In genomic region chr1:89670168-89670567, GRCh38 we compare ENCODE assay signal across 8 cellular contexts. TPM values are rescaled to one million over a fixed set of nuclear protein-coding genes. Genes with fewer than 3 reads are reported as not detected.
DNase-seq lines count a peak whose midpoint lies in the region; ATAC-seq and TF ChIP-seq lines count a peak whose summit lies in the region.

No MANE protein-coding gene starts in this region.

- no peak overlapping the region for H3K4me2 ChIP-seq in PC-3 (ENCODE audit: low read length)

- H3K27me3 ChIP-seq in GM06990 (replicated peaks; ENCODE audit: control insufficient read depth, insufficient read depth, low read length) = no peaks in the 10 kb centered on the region
- H3K27me3 ChIP-seq in PC-3 (ENCODE audit: low read length) = no peaks in the 10 kb centered on the region

- no peak overlapping the region for H2AFZ ChIP-seq in PC-3 (ENCODE audit: low read length)

- no peaks in the 10 kb centered on the region for H4K20me1 ChIP-seq in PC-3 (ENCODE audit: low read length)

- no peaks in the 10 kb centered on the region for H3K9me2 ChIP-seq in PC-3 (replicated peaks; ENCODE audit: low read length)

- DNase-seq in GM06990 (ENCODE audit: extremely low read depth, insufficient read length) (peak; percentile 57), GM20000 (ENCODE audit: low spot score) (peak; percentile 65), midbrain (lab: John Stamatoyannopoulos, UW) (no peak), NCI-H187 treated with DMSO at 0.1 percent for 48 hours (lab: John Stamatoyannopoulos, UW) (no peak), PC-3 (no peak), HuH-7.5 (ENCODE audit: low spot score) (no peak)
- DNase-seq in effector memory CD8-positive, alpha-beta T cell = peak; percentile 31 to 41 (median 36)

- H3F3A ChIP-seq in PC-3 (ENCODE audit: low read length, unreplicated experiment) = no peaks in the 10 kb centered on the region

- H3K27ac ChIP-seq in PC-3 (ENCODE audit: low read length) = no peak overlapping the region

- POLR2A ChIA-PET in PC-3 (lab: Charles Lee; ENCODE audit: unreplicated experiment) = no interaction called here

- H3K9me3 Mint-ChIP-seq in effector memory CD8-positive, alpha-beta T cell = no peaks in the 10 kb centered on the region

- no peaks in the 10 kb centered on the region for H3K36me3 ChIP-seq in GM06990 (ENCODE audit: control insufficient read depth, insufficient read depth, low read length)
- H3K36me3 ChIP-seq in PC-3 (ENCODE audit: low read depth, low read length) = no peaks in the 10 kb centered on the region

- CTCF ChIA-PET in PC-3 (lab: Charles Lee) = no interaction called here

- no peaks in the 10 kb centered on the region for H3K9me3 ChIP-seq in PC-3 (ENCODE audit: low read length)

- no peak overlapping the region for H3K9ac ChIP-seq in PC-3 (ENCODE audit: low read length)

- H3K27ac Mint-ChIP-seq in effector memory CD8-positive, alpha-beta T cell = peak overlapping the region; percentile 67 to 70

- ATAC-seq in HG03520 (IDR thresholded peaks at IDR 0.05; ENCODE audit: unreplicated experiment) (peak; percentile 99), PC-3 (no peak)
- peak; percentile 98 for ATAC-seq in effector memory CD8-positive, alpha-beta T cell (replicated peaks)

- peak overlapping the region; percentile 30 to 57 for H3K4me3 Mint-ChIP-seq in effector memory CD8-positive, alpha-beta T cell

- H3K36me3 Mint-ChIP-seq in effector memory CD8-positive, alpha-beta T cell (ENCODE audit: insufficient read depth) = peaks cover 15% of the 10 kb centered on the region

- intact Hi-C loops in PC-3 (cut with micrococcal nuclease) = no loop called here

- peaks cover 23% of the 10 kb centered on the region for H3K4me1 ChIP-seq in PC-3 (ENCODE audit: insufficient read depth, low read length)

- no peaks in the 10 kb centered on the region for H3K27me3 Mint-ChIP-seq in effector memory CD8-positive, alpha-beta T cell

- H3K79me2 ChIP-seq in PC-3 (ENCODE audit: low read length) = no peaks in the 10 kb centered on the region

- H3K4me3 ChIP-seq in GM06990 (replicated peaks; ENCODE audit: low read depth, low read length) (no peak overlapping the region; the same call in 1 of the 2 replicates), PC-3 (ENCODE audit: low read length) (no peak overlapping the region)

- H3K4me1 Mint-ChIP-seq in effector memory CD8-positive, alpha-beta T cell (ENCODE audit: low read depth in 2 of 2) = peaks cover 41 to 82% of the 10 kb centered on the region in 2 donors

- TF ChIP-seq CTCF in GM06990 (IDR thresholded peaks at IDR 0.05; ENCODE audit: insufficient read depth, low read length, poor library complexity, severe bottlenecking) (no peak), GM20000 (IDR thresholded peaks at IDR 0.05; ENCODE audit: extremely low read depth, missing control alignments) (no peak), PC-3 (conservative IDR thresholded peaks at IDR 0.05; ENCODE audit: low read depth, low read length) (no peak)

- BruUV-seq in PC-3 (replicated peaks; lab: Mats Ljungman, UMichigan) = no TSS peak

RNA-seq across cellular contexts. Expression of gene LRRC8C, which starts 37.2 kb away (rescaled TPM):
- 3.4 and 4.3 TPM in 2 replicates for total RNA-seq in PC-3 (2014; rRNA removed)

Comparison
In these comparisons a context has a peak if more than half of its experiments do, and no peak if none do; other contexts are left out.
1. DNase-seq: peak in GM06990 (single experiment), GM20000 (single experiment) and effector memory CD8-positive, alpha-beta T cell (3 of 3); none in midbrain (single experiment), NCI-H187 treated with DMSO at 0.1 percent for 48 hours (single experiment), PC-3 (single experiment) and HuH-7.5 (single experiment).